In the genomic region with DNA sequence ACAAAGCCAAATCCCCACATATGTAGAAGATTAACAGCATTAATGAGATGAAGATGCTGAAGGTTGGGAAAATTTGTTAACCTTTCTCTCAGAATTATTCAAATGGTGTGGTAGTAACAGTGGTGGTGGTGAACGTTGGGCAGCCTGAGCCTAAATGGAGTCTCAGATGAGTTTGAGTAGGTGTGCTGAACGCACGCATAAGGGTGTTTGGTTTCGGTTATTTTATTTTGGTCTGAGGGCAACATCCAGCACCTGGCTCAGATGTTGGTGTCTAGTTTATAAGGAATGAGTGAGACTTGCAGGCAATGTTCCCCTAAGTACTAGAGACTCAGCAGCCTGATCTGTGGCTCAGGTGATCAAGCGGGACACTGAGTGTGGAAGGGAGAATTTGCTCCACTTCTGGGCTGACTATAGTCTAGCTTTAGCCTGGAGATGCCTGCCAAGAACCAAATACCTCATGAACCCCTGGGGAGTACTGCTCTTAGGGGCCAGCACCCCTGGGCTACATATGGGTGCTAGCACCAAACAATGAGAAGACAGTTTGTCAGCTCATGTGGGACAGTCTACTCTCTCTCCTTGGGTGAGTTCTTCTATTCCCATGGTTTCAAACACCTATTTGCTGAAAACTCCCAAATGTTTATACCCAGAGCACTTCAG, we compare ENCODE assay signal across 14 cellular contexts. TPM values are rescaled to one million over a fixed set of nuclear protein-coding genes. Genes with fewer than 3 reads are reported as not detected.
A peak's percentile ranks its signal among the peaks of the same experiment; 100 is the strongest.
DNase-seq lines count a peak whose midpoint lies in the region; ATAC-seq, FAIRE-seq and TF ChIP-seq lines count a peak whose summit lies in the region.
"Had no signal": no experiment of that assay in that cellular context is flagged by ENCODE, and none has a peak within 500 bp of the region (broad histone marks: within the 10 kb centered on the region; RNA-seq: fewer than 3 reads in every experiment).

No MANE protein-coding gene starts in this region.

- no peaks in the 10 kb centered on the region for H3K36me3 Mint-ChIP-seq in stimulated activated effector memory CD8-positive, alpha-beta T cell treated with anti-CD3 and anti-CD28 coated beads, Interleukin-12 subunit alpha, Interleukin-12 subunit beta, amount 100 ng/mL, for 72 hours

- ATAC-seq in GM19395 (IDR thresholded peaks at IDR 0.05; ENCODE audit: unreplicated experiment) (peak; percentile 54), HG02642 (IDR thresholded peaks at IDR 0.05; ENCODE audit: poor library complexity, unreplicated experiment) (peak; percentile 57), HG03442 (IDR thresholded peaks at IDR 0.05; ENCODE audit: unreplicated experiment) (peak; percentile 41), left cardiac atrium (no peak)
- no peak for ATAC-seq in stimulated activated effector memory CD8-positive, alpha-beta T cell treated with anti-CD3 and anti-CD28 coated beads, Interleukin-12 subunit alpha, Interleukin-12 subunit beta, amount 100 ng/mL, for 72 hours
- ATAC-seq: activated T-cell treated with anti-CD3 and anti-CD28 coated beads, Interleukin-2, amount 50 U/mL, for 4 hours had no signal

- no peak overlapping the region for H3K4me3 Mint-ChIP-seq in stimulated activated effector memory CD8-positive, alpha-beta T cell treated with anti-CD3 and anti-CD28 coated beads, Interleukin-12 subunit alpha, Interleukin-12 subunit beta, amount 100 ng/mL, for 72 hours
- H3K4me3 Mint-ChIP-seq: activated T-cell treated with anti-CD3 and anti-CD28 coated beads, Interleukin-2, amount 50 U/mL, for 4 hours had no signal

- DNase-seq in GM12891 (ENCODE audit: insufficient read length, low spot score) (no peak), HEK293T (ENCODE audit: extremely low spot score) (no peak), OCI-M1 (lab: John Stamatoyannopoulos, UW) (no peak), left cardiac atrium (no peak)
- no peak for DNase-seq in stimulated activated effector memory CD8-positive, alpha-beta T cell treated with anti-CD3 and anti-CD28 coated beads, Interleukin-12 subunit alpha, Interleukin-12 subunit beta, amount 100 ng/mL, for 72 hours (ENCODE audit: low spot score in 2 of 2)
- DNase-seq: activated T-cell treated with anti-CD3 and anti-CD28 coated beads, Interleukin-2, amount 50 U/mL, for 4 hours; heart left ventricle; NCI-H446 treated with DMSO at 0.1 percent for 48 hours; Right ventricle myocardium superior; stomach had no signal

- no peaks in the 10 kb centered on the region for H3K9me3 Mint-ChIP-seq in stimulated activated effector memory CD8-positive, alpha-beta T cell treated with anti-CD3 and anti-CD28 coated beads, Interleukin-12 subunit alpha, Interleukin-12 subunit beta, amount 100 ng/mL, for 72 hours
- H3K9me3 Mint-ChIP-seq: activated T-cell treated with anti-CD3 and anti-CD28 coated beads, Interleukin-2, amount 50 U/mL, for 4 hours had no signal

- FAIRE-seq in GM12891 (lab: Jason Lieb, UNC) = peak; percentile 94
- FAIRE-seq: astrocyte had no signal

- CTCF ChIA-PET in HEK293T (lab: Yijun Ruan, JAX) = no interaction called here

- TF ChIP-seq POLR2A in GM12891 (IDR thresholded peaks at IDR 0.05; ENCODE audit: low read depth, low read length) = no peak

- H3K27ac Mint-ChIP-seq in stimulated activated effector memory CD8-positive, alpha-beta T cell treated with anti-CD3 and anti-CD28 coated beads, Interleukin-12 subunit alpha, Interleukin-12 subunit beta, amount 100 ng/mL, for 72 hours = no peak overlapping the region

- peaks cover 17% of the 10 kb centered on the region for H3K4me1 Mint-ChIP-seq in stimulated activated effector memory CD8-positive, alpha-beta T cell treated with anti-CD3 and anti-CD28 coated beads, Interleukin-12 subunit alpha, Interleukin-12 subunit beta, amount 100 ng/mL, for 72 hours

- intact Hi-C loops in left cardiac atrium (cut with DNase I) = no loop called here

- POLR2A ChIA-PET in HEK293T (lab: Yijun Ruan, JAX) = no interaction called here

TF ChIP-seq in GM12891, 5 proteins besides CTCF, POLR2A, EP300 and RAD21:
- TF ChIP-seq POLR2AphosphoS5 (IDR thresholded peaks at IDR 0.05; ENCODE audit: low read depth, low read length) (no peak), POU2F2 (IDR thresholded peaks at IDR 0.05; ENCODE audit: low read depth, low read length) (peak; percentile 74)

TF ChIP-seq in HEK293T, 16 proteins besides CTCF, POLR2A, EP300 and RAD21:
- TF ChIP-seq SP1 (IDR thresholded peaks at IDR 0.05) (no peak), ZNF384 (IDR thresholded peaks at IDR 0.05) (no peak)

RNA-seq across cellular contexts. Expression of gene ATP2C1, which starts 39.5 kb away (rescaled TPM):
- 32.5 TPM for polyA plus RNA-seq in GM12891 (2012; ENCODE audit: low read depth, missing spikeins)
- 10 to 100 TPM; 51.0 to 51.9 TPM for total RNA-seq in left cardiac atrium

Comparison
In these comparisons a context has a peak if more than half of its experiments do, and no peak if none do; other contexts are left out.
1. ATAC-seq: peak in GM19395 (single experiment), HG02642 (single experiment) and HG03442 (single experiment); none in stimulated activated effector memory CD8-positive, alpha-beta T cell treated with anti-CD3 and anti-CD28 coated beads, Interleukin-12 subunit alpha, Interleukin-12 subunit beta, amount 100 ng/mL, for 72 hours (single experiment) and left cardiac atrium (0 of 2).